ENCODE assay signal across 1 cellular context in the genomic region with DNA sequence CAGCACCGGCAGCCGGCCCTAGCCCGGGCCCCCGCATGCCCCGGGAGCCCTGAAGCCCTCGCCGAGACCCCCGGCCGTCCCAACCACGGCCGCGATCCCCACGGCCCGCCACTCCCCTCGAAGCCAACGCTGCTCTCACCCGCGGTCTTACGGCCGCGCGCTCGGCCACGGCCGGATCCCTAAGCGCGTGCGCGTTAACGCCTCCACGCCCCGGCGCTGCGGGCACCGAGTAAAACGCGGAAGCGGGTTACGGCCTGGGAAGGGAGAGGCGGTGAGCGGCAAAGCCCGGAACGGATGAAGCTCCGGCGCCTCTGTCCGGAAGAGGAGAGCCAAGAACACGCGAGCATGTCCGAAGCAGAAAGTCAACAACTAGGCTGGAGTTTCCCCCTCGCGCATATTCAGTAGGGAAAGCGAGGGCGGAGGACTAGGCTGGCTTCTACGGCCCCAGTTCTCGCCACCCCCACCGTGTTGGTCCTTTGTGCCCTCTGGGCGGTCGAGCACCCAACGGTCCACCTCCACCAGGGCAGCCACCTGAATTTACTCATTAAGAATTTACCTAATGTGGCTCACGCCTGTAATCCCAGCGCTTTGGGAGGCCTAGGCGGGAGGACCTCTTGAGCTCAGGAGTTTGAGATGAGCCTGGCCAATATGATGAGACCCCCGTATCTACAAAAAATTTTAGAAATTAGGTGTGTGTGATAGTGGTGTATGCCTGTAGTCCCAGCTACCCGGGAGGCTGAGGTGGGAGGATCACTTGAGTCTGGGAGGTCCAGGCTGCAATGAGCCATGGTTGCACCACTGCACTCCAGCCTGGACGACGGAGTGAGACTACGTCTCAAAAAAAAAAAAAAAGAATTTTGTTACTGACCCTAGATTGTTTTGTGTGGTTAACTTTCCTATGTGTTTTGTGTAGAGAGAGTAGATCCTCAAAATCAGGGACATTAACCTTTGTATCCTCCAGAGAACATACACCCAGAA.
TF ChIP-seq lines count a peak whose summit lies in the region.

A gene (minus strand): TSS at position 169 of the 978 bp plus-strand sequence. CDS start 1,177 bp downstream, outside the sequence.

TF ChIP-seq in HepG2, 621 proteins besides CTCF, POLR2A, EP300 and RAD21 (continued from another document and continues in another):
- peak; percentile 96 for TF ChIP-seq ZNF232 (CRISPR knock-in tag; IDR thresholded peaks at IDR 0.05; ENCODE audit: borderline replicate concordance)
- no peak for TF ChIP-seq SMARCE1 (IDR thresholded peaks at IDR 0.05; ENCODE audit: borderline replicate concordance)
- peak; percentile 77; the same call in 1 of the 2 replicates for TF ChIP-seq ZNF256 (CRISPR knock-in tag; conservative IDR thresholded peaks at IDR 0.05)
- peak; percentile 100 for TF ChIP-seq TARDBP (CRISPR knock-in tag; IDR thresholded peaks at IDR 0.05)
- TF ChIP-seq ZNF33A (CRISPR knock-in tag; IDR thresholded peaks at IDR 0.05; ENCODE audit: borderline replicate concordance) = peak; percentile 90
- TF ChIP-seq, protein P1, sequence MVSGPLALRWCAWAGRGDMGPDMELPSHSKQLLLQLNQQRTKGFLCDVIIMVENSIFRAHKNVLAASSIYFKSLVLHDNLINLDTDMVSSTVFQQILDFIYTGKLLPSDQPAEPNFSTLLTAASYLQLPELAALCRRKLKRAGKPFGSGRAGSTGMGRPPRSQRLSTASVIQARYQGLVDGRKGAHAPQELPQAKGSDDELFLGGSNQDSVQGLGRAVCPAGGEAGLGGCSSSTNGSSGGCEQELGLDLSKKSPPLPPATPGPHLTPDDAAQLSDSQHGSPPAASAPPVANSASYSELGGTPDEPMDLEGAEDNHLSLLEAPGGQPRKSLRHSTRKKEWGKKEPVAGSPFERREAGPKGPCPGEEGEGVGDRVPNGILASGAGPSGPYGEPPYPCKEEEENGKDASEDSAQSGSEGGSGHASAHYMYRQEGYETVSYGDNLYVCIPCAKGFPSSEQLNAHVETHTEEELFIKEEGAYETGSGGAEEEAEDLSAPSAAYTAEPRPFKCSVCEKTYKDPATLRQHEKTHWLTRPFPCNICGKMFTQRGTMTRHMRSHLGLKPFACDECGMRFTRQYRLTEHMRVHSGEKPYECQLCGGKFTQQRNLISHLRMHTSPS (CRISPR knock-in tag; IDR thresholded peaks at IDR 0.05; ENCODE audit: low read depth) = no peak
- TF ChIP-seq GATA4 (IDR thresholded peaks at IDR 0.05; ENCODE audit: borderline replicate concordance, low read depth) = peak; percentile 79
- TF ChIP-seq, protein P2, sequence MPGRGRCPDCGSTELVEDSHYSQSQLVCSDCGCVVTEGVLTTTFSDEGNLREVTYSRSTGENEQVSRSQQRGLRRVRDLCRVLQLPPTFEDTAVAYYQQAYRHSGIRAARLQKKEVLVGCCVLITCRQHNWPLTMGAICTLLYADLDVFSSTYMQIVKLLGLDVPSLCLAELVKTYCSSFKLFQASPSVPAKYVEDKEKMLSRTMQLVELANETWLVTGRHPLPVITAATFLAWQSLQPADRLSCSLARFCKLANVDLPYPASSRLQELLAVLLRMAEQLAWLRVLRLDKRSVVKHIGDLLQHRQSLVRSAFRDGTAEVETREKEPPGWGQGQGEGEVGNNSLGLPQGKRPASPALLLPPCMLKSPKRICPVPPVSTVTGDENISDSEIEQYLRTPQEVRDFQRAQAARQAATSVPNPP (CRISPR knock-in tag; IDR thresholded peaks at IDR 0.05) = peak; percentile 98
- TF ChIP-seq ZNF670 (CRISPR knock-in tag; IDR thresholded peaks at IDR 0.05; ENCODE audit: borderline replicate concordance) = peak; percentile 99
- no peak for TF ChIP-seq PAX8 (CRISPR knock-in tag; IDR thresholded peaks at IDR 0.05; ENCODE audit: borderline replicate concordance)
- peak; percentile 70; the same call in 1 of the 2 replicates for TF ChIP-seq FOXK2 (IDR thresholded peaks at IDR 0.05)
- peak; percentile 89 for TF ChIP-seq WIZ (CRISPR knock-in tag; IDR thresholded peaks at IDR 0.05)
- TF ChIP-seq GZF1 (CRISPR knock-in tag; IDR thresholded peaks at IDR 0.05) = peak; percentile 94; the same call in 1 of the 2 replicates
- TF ChIP-seq, protein P3, sequence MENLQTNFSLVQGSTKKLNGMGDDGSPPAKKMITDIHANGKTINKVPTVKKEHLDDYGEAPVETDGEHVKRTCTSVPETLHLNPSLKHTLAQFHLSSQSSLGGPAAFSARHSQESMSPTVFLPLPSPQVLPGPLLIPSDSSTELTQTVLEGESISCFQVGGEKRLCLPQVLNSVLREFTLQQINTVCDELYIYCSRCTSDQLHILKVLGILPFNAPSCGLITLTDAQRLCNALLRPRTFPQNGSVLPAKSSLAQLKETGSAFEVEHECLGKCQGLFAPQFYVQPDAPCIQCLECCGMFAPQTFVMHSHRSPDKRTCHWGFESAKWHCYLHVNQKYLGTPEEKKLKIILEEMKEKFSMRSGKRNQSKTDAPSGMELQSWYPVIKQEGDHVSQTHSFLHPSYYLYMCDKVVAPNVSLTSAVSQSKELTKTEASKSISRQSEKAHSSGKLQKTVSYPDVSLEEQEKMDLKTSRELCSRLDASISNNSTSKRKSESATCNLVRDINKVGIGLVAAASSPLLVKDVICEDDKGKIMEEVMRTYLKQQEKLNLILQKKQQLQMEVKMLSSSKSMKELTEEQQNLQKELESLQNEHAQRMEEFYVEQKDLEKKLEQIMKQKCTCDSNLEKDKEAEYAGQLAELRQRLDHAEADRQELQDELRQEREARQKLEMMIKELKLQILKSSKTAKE (CRISPR knock-in tag; IDR thresholded peaks at IDR 0.05; ENCODE audit: borderline replicate concordance) = peak; percentile 83
- TF ChIP-seq NR1H2 (CRISPR knock-in tag; IDR thresholded peaks at IDR 0.05; ENCODE audit: borderline replicate concordance, low read depth) = peak; percentile 90; the same call in 1 of the 2 replicates
- TF ChIP-seq, protein P4, sequence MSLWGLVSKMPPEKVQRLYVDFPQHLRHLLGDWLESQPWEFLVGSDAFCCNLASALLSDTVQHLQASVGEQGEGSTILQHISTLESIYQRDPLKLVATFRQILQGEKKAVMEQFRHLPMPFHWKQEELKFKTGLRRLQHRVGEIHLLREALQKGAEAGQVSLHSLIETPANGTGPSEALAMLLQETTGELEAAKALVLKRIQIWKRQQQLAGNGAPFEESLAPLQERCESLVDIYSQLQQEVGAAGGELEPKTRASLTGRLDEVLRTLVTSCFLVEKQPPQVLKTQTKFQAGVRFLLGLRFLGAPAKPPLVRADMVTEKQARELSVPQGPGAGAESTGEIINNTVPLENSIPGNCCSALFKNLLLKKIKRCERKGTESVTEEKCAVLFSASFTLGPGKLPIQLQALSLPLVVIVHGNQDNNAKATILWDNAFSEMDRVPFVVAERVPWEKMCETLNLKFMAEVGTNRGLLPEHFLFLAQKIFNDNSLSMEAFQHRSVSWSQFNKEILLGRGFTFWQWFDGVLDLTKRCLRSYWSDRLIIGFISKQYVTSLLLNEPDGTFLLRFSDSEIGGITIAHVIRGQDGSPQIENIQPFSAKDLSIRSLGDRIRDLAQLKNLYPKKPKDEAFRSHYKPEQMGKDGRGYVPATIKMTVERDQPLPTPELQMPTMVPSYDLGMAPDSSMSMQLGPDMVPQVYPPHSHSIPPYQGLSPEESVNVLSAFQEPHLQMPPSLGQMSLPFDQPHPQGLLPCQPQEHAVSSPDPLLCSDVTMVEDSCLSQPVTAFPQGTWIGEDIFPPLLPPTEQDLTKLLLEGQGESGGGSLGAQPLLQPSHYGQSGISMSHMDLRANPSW (CRISPR knock-in tag; IDR thresholded peaks at IDR 0.05; ENCODE audit: borderline replicate concordance) = peak; percentile 94; the same call in 1 of the 2 replicates
- peak; percentile 92 for TF ChIP-seq NAIF1 (CRISPR knock-in tag; IDR thresholded peaks at IDR 0.05; ENCODE audit: borderline replicate concordance)
- TF ChIP-seq, protein P5, sequence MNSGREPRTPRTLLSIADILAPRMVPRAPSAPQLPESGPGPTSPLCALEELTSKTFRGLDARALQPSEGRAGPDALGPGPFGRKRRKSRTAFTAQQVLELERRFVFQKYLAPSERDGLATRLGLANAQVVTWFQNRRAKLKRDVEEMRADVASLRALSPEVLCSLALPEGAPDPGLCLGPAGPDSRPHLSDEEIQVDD (CRISPR knock-in tag; IDR thresholded peaks at IDR 0.05; ENCODE audit: borderline replicate concordance) = peak; percentile 73; the same call in 1 of the 2 replicates
- peak; percentile 95; the same call in 1 of the 2 replicates for TF ChIP-seq ZNF224 (CRISPR knock-in tag; IDR thresholded peaks at IDR 0.05)
- TF ChIP-seq, protein P6, sequence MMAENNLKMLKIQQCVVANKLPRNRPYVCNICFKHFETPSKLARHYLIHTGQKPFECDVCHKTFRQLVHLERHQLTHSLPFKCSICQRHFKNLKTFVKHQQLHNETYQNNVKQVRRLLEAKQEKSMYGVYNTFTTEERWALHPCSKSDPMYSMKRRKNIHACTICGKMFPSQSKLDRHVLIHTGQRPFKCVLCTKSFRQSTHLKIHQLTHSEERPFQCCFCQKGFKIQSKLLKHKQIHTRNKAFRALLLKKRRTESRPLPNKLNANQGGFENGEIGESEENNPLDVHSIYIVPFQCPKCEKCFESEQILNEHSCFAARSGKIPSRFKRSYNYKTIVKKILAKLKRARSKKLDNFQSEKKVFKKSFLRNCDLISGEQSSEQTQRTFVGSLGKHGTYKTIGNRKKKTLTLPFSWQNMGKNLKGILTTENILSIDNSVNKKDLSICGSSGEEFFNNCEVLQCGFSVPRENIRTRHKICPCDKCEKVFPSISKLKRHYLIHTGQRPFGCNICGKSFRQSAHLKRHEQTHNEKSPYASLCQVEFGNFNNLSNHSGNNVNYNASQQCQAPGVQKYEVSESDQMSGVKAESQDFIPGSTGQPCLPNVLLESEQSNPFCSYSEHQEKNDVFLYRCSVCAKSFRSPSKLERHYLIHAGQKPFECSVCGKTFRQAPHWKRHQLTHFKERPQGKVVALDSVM (CRISPR knock-in tag; IDR thresholded peaks at IDR 0.05) = peak; percentile 93
- peak; percentile 95 for TF ChIP-seq ZNF816 (CRISPR knock-in tag; IDR thresholded peaks at IDR 0.05; ENCODE audit: borderline replicate concordance)
- TF ChIP-seq ZNF605 (CRISPR knock-in tag; IDR thresholded peaks at IDR 0.05) = peak; percentile 100
- no peak for TF ChIP-seq ZNF570 (CRISPR knock-in tag; IDR thresholded peaks at IDR 0.05; ENCODE audit: borderline replicate concordance)
- peak; percentile 61; the same call in 1 of the 2 replicates for TF ChIP-seq FLYWCH1 (CRISPR knock-in tag; IDR thresholded peaks at IDR 0.05)
- TF ChIP-seq NFE2 (CRISPR knock-in tag; IDR thresholded peaks at IDR 0.05) = peak; percentile 46; the same call in 1 of the 2 replicates
- TF ChIP-seq, protein P7, sequence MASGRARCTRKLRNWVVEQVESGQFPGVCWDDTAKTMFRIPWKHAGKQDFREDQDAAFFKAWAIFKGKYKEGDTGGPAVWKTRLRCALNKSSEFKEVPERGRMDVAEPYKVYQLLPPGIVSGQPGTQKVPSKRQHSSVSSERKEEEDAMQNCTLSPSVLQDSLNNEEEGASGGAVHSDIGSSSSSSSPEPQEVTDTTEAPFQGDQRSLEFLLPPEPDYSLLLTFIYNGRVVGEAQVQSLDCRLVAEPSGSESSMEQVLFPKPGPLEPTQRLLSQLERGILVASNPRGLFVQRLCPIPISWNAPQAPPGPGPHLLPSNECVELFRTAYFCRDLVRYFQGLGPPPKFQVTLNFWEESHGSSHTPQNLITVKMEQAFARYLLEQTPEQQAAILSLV (CRISPR knock-in tag; IDR thresholded peaks at IDR 0.05; ENCODE audit: borderline replicate concordance) = peak; percentile 99
- TF ChIP-seq NFYC (CRISPR knock-in tag; IDR thresholded peaks at IDR 0.05) = peak; percentile 59
- peak; percentile 87 for TF ChIP-seq BRD4 (CRISPR knock-in tag; IDR thresholded peaks at IDR 0.05)
- no peak; the same call in none of the 2 replicates for TF ChIP-seq ZNF790 (CRISPR knock-in tag; IDR thresholded peaks at IDR 0.05; ENCODE audit: borderline replicate concordance)
- no peak for TF ChIP-seq ZNF879 (CRISPR knock-in tag; IDR thresholded peaks at IDR 0.05)
- no peak; the same call in 1 of the 2 replicates for TF ChIP-seq SRF (IDR thresholded peaks at IDR 0.05; ENCODE audit: low read depth, low read length)
- TF ChIP-seq TBP (CRISPR knock-in tag; IDR thresholded peaks at IDR 0.05) = 0 out of 2 replicates have a peak, but pooled peaks have one; percentile 70
- peak; percentile 88 for TF ChIP-seq ZNF558 (CRISPR knock-in tag; IDR thresholded peaks at IDR 0.05; ENCODE audit: borderline replicate concordance)
- TF ChIP-seq ZFY (CRISPR knock-in tag; IDR thresholded peaks at IDR 0.05) = peak; percentile 95
- TF ChIP-seq, protein P8, sequence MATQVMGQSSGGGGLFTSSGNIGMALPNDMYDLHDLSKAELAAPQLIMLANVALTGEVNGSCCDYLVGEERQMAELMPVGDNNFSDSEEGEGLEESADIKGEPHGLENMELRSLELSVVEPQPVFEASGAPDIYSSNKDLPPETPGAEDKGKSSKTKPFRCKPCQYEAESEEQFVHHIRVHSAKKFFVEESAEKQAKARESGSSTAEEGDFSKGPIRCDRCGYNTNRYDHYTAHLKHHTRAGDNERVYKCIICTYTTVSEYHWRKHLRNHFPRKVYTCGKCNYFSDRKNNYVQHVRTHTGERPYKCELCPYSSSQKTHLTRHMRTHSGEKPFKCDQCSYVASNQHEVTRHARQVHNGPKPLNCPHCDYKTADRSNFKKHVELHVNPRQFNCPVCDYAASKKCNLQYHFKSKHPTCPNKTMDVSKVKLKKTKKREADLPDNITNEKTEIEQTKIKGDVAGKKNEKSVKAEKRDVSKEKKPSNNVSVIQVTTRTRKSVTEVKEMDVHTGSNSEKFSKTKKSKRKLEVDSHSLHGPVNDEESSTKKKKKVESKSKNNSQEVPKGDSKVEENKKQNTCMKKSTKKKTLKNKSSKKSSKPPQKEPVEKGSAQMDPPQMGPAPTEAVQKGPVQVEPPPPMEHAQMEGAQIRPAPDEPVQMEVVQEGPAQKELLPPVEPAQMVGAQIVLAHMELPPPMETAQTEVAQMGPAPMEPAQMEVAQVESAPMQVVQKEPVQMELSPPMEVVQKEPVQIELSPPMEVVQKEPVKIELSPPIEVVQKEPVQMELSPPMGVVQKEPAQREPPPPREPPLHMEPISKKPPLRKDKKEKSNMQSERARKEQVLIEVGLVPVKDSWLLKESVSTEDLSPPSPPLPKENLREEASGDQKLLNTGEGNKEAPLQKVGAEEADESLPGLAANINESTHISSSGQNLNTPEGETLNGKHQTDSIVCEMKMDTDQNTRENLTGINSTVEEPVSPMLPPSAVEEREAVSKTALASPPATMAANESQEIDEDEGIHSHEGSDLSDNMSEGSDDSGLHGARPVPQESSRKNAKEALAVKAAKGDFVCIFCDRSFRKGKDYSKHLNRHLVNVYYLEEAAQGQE (IDR thresholded peaks at IDR 0.05; ENCODE audit: borderline replicate concordance in 1 of 2, low read depth in 1 of 2, low read length in 2 of 2) = no peak
- TF ChIP-seq DMAP1 (CRISPR knock-in tag; IDR thresholded peaks at IDR 0.05) = peak; percentile 98
